18 cellular contexts compared by ENCODE assay signal in the genomic region with DNA sequence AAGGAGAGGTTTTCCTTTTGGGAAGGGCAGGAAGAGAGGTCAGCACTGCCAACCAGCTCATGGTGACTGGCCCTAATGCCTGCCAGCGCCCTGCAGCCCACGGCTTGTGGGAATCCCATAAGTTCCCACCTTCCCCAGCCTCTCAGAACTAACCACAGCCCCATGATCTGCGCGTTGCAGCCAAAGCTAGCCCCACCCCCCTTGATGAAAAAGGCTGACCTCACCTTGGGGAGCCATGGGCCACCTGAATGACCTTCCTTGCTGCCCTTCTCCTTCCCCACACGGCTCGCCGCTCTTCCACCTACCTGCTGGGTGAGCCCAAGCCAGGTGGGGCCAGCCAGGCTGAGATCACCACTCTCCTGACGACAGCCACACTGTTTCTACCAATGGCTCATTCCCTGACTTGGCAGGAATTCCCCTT. TPM values are rescaled to one million over a fixed set of nuclear protein-coding genes. Genes with fewer than 3 reads are reported as not detected.
DNase-seq lines count a peak whose midpoint lies in the region; ATAC-seq, FAIRE-seq and TF ChIP-seq lines count a peak whose summit lies in the region.
"Had no signal": no experiment of that assay in that cellular context is flagged by ENCODE, and none has a peak within 500 bp of the region (broad histone marks: within the 10 kb centered on the region; RNA-seq: fewer than 3 reads in every experiment).

No MANE protein-coding gene starts in this region.

- H3K9ac ChIP-seq in OCI-LY3 (ENCODE audit: low read length), result no peak overlapping the region
- no peak overlapping the region for H3K9ac ChIP-seq in Karpas-422 (ENCODE audit: low read length)

- peaks cover 28% of the 10 kb centered on the region for H3K4me1 ChIP-seq in ACC112 (ENCODE audit: control insufficient read depth, insufficient read depth, low read length, unreplicated experiment)
- peaks cover 39% of the 10 kb centered on the region for H3K4me1 ChIP-seq in OCI-LY3 (ENCODE audit: low read length)
- H3K4me1 ChIP-seq in Karpas-422 (ENCODE audit: low read length), result peaks cover 27% of the 10 kb centered on the region

- FAIRE-seq in H54 (lab: Jason Lieb, UNC), result peak; percentile 75
- FAIRE-seq: A549 had no signal

- no peaks in the 10 kb centered on the region for H3K27me3 ChIP-seq in ACC112 (ENCODE audit: insufficient read depth, low read length)
- no peaks in the 10 kb centered on the region for H3K27me3 ChIP-seq in OCI-LY3 (ENCODE audit: low read depth, low read length)
- H3K27me3 ChIP-seq in Karpas-422 (ENCODE audit: low read length), result no peaks in the 10 kb centered on the region

- H2AFZ ChIP-seq in ACC112 (ENCODE audit: low read length, unreplicated experiment) (no peak overlapping the region), OCI-LY3 (ENCODE audit: low read depth, low read length) (no peak overlapping the region), Karpas-422 (ENCODE audit: low read length) (no peak overlapping the region)

- H4K20me1 ChIP-seq in OCI-LY3 (ENCODE audit: insufficient read depth, low read length) (no peaks in the 10 kb centered on the region), Karpas-422 (ENCODE audit: insufficient read depth, low read depth, low read length) (no peaks in the 10 kb centered on the region)

- H3K9me3 ChIP-seq in OCI-LY3 (ENCODE audit: insufficient read depth, low read length) (no peaks in the 10 kb centered on the region), Karpas-422 (ENCODE audit: low read length) (no peaks in the 10 kb centered on the region)
- H3K9me3 ChIP-seq: A549 had no signal

- peaks cover 8% of the 10 kb centered on the region for H3K79me2 ChIP-seq in ACC112 (ENCODE audit: control insufficient read depth, insufficient read depth, low read length, unreplicated experiment)
- peaks cover 26% of the 10 kb centered on the region for H3K79me2 ChIP-seq in OCI-LY3 (ENCODE audit: low read length)
- peaks cover 11% of the 10 kb centered on the region for H3K79me2 ChIP-seq in Karpas-422 (ENCODE audit: low read length)

- H3K36me3 ChIP-seq in ACC112 (ENCODE audit: insufficient read depth, low read length) (no peaks in the 10 kb centered on the region), OCI-LY3 (replicated peaks; ENCODE audit: low read depth, low read length) (peaks cover 6% of the 10 kb centered on the region), Karpas-422 (ENCODE audit: insufficient read depth, low read length) (no peaks in the 10 kb centered on the region)

- peak overlapping the region; percentile 18; the same call in 1 of the 2 replicates for H3K4me2 ChIP-seq in OCI-LY3 (ENCODE audit: low read length)
- no peak overlapping the region for H3K4me2 ChIP-seq in Karpas-422 (ENCODE audit: low read depth, low read length, poor library complexity, severe bottlenecking)
- H3K4me2 ChIP-seq: A549 had no signal

- H3K4me3 ChIP-seq in ACC112 (ENCODE audit: low read depth, low read length) (no peak overlapping the region), OCI-LY3 (ENCODE audit: low read length) (no peak overlapping the region), epithelial cell of esophagus (ENCODE audit: low read length) (peak overlapping the region; percentile 19), Karpas-422 (ENCODE audit: low read length) (no peak overlapping the region)
- H3K4me3 ChIP-seq: A549 had no signal

- H3K27ac ChIP-seq in ACC112 (ENCODE audit: low read depth, low read length), result peak overlapping the region; percentile 39; the same call in 1 of the 2 replicates
- no peak overlapping the region for H3K27ac ChIP-seq in OCI-LY3 (ENCODE audit: low read length)
- H3K27ac ChIP-seq in Karpas-422 (ENCODE audit: low read length), result no peak overlapping the region

- ATAC-seq in HG02973 (IDR thresholded peaks at IDR 0.05; ENCODE audit: unreplicated experiment) (no peak), HG02763 (IDR thresholded peaks at IDR 0.05; ENCODE audit: unreplicated experiment) (no peak)
- ATAC-seq: A549; stimulated activated naive CD8-positive, alpha-beta T cell treated with anti-CD3 and anti-CD28 coated beads, Interleukin-15, Interleukin-2, amounts not matched to agents 100 U/mL and 50 U/mL, for 24 hours had no signal

- no peaks in the 10 kb centered on the region for H3K9me2 ChIP-seq in Karpas-422 (replicated peaks; ENCODE audit: insufficient read depth, low read length)

- TF ChIP-seq POLR2A in H54 (IDR thresholded peaks at IDR 0.05; ENCODE audit: low read depth, low read length), result no peak

- DNase-seq in H54 (ENCODE audit: insufficient read length, low spot score) (peak; percentile 53), epithelial cell of esophagus (ENCODE audit: low read depth) (peak; percentile 87), Karpas-422 (no peak), SIG-M5 treated with dmso at 0.1 percent for 504 hours (lab: John Stamatoyannopoulos, UW; ENCODE audit: unreplicated experiment) (no peak)
- DNase-seq: activated CD4-positive, CD25-positive, alpha-beta regulatory T cell treated with anti-CD3 and anti-CD28 coated beads, Interleukin-2, amount 50 U/mL, for 72 hours; activated naive CD4-positive, alpha-beta T cell; CD8-positive, alpha-beta memory T cell; effector CD4-positive, alpha-beta T cell; naive B cell; NCI-H2107; Right ventricle myocardium superior; stimulated activated CD4-positive, alpha-beta T cell treated with anti-CD3 and anti-CD28 coated beads, Interleukin-12 subunit alpha, Interleukin-12 subunit beta, amount 100 ng/mL, for 4 hours; stimulated activated naive CD8-positive, alpha-beta T cell treated with anti-CD3 and anti-CD28 coated beads, Interleukin-15, Interleukin-2, amounts not matched to agents 100 U/mL and 50 U/mL, for 24 hours had no signal

- TF ChIP-seq CTCF in OCI-LY3 (IDR thresholded peaks at IDR 0.05; ENCODE audit: low read depth, low read length) (no peak), epithelial cell of esophagus (IDR thresholded peaks at IDR 0.05; ENCODE audit: insufficient read depth, low read depth, low read length, missing control alignments) (no peak)

RNA-seq across cellular contexts. Expression of a gene that starts 3.9 kb away (rescaled TPM):
- total RNA-seq in Karpas-422 (2014; rRNA removed; shearing (Covaris generic); ENCODE audit: low replicate concordance), result 29.1 and 31.7 TPM in 2 replicates

RNA-seq across cellular contexts. Expression of a gene that starts 51.5 kb away (rescaled TPM):
- total RNA-seq in Karpas-422 (2014; rRNA removed; shearing (Covaris generic); ENCODE audit: low replicate concordance), result 25.8 and 37.4 TPM in 2 replicates

RNA-seq across cellular contexts. Expression of a gene that starts 57.6 kb away (rescaled TPM):
- total RNA-seq in Karpas-422 (2014; rRNA removed; shearing (Covaris generic); ENCODE audit: low replicate concordance), result 10.3 and 25.8 TPM in 2 replicates

Comparison
In these comparisons a context has a peak if more than half of its experiments do, and no peak if none do; other contexts are left out.
1. DNase-seq: peak in H54 (single experiment) and epithelial cell of esophagus (single experiment); none in Karpas-422 (single experiment) and SIG-M5 treated with dmso at 0.1 percent for 504 hours (single experiment).